7 cellular contexts compared by ENCODE assay signal in the genomic region with DNA sequence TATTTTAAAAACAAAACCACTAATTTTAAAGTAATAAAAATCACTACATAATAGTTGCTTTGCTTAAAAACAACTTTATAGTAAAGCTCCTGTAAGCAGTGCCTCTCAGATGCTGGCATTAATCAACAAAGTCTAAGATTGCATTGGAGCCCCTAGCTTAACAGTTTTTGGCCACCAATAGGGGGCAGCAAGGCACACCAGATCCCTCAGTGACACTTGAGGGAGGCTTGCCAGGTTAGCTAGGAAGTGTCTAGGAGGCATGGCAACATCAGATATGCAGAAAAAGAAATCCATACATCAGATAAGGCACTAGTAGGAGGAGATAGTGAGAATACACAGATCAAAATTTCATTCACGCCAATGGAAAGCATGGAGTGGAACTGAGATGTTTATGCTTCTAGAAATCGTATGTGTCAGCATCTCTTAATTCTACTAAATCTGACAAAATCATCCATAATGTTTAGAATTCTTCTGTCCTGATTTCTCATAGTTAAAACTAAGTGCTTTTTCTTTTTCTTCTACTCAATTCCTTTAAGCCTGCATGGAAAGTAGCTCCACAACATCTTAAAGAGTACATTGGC.
A peak's percentile ranks its signal among the peaks of the same experiment; 100 is the strongest.
DNase-seq lines count a peak whose midpoint lies in the region; ATAC-seq and TF ChIP-seq lines count a peak whose summit lies in the region.

No MANE protein-coding gene starts in this region.

- DNase-seq in NCI-H1092 (lab: John Stamatoyannopoulos, UW), result peak; percentile 56
- DNase-seq in SKM-1 (lab: John Stamatoyannopoulos, UW; ENCODE audit: unreplicated experiment), result peak; percentile 17
- peak; percentile 15 for DNase-seq in activated naive CD8-positive, alpha-beta T cell treated with anti-CD3 and anti-CD28 coated beads, Interleukin-2, amount 50 U/mL, for 16 hours (ENCODE audit: low read depth, low spot score)
- DNase-seq in left ventricle myocardium inferior, result peak; percentile 32
- DNase-seq in sciatic nerve (ENCODE audit: low spot score), result peak; percentile 80

- ATAC-seq in HG02623 (IDR thresholded peaks at IDR 0.05; ENCODE audit: unreplicated experiment) (peak; percentile 96), sciatic nerve (peak; percentile 81)

- H3K4me1 ChIP-seq in left ventricle myocardium inferior, result no peaks in the 10 kb centered on the region

- H3K9me3 ChIP-seq in left ventricle myocardium inferior (replicated peaks), result no peaks in the 10 kb centered on the region

- no peaks in the 10 kb centered on the region for H3K27me3 ChIP-seq in left ventricle myocardium inferior (ENCODE audit: low read depth)

- H3K27ac ChIP-seq in left ventricle myocardium inferior (replicated peaks), result no peak overlapping the region

- no peaks in the 10 kb centered on the region for H3K36me3 ChIP-seq in left ventricle myocardium inferior

- TF ChIP-seq CTCF in GM12875 (IDR thresholded peaks at IDR 0.05; ENCODE audit: borderline replicate concordance, insufficient read depth, low read depth, low read length) (peak; percentile 81), left ventricle myocardium inferior (IDR thresholded peaks at IDR 0.05; ENCODE audit: borderline replicate concordance) (peak; percentile 85)

- H3K4me3 ChIP-seq in GM12875 (ENCODE audit: low read depth, low read length) (no peak overlapping the region), left ventricle myocardium inferior (no peak overlapping the region)

- intact Hi-C loops in left ventricle myocardium inferior (cut with micrococcal nuclease) (loop anchor here (5.0 kb wide), 1 partner anchor 461 kb away; no protein-coding TSS in a partner anchor), sciatic nerve (cut with DNase I) (no loop called here)

Comparison
In these comparisons a context has a peak if more than half of its experiments do, and no peak if none do; other contexts are left out.
1. DNase-seq: peak in every context shown above with its lines; median percentile 80 in sciatic nerve; 56 in NCI-H1092; 32 in left ventricle myocardium inferior; 17 in SKM-1; 15 in activated naive CD8-positive, alpha-beta T cell treated with anti-CD3 and anti-CD28 coated beads, Interleukin-2, amount 50 U/mL, for 16 hours.